In genomic region chr9:109974918-109975276, GRCh38 we compare ENCODE assay signal across 13 cellular contexts.
A peak's percentile ranks its signal among the peaks of the same experiment; 100 is the strongest.
DNase-seq lines count a peak whose midpoint lies in the region; ATAC-seq lines count a peak whose summit lies in the region.
"Had no signal": no experiment of that assay in that cellular context is flagged by ENCODE, and none has a peak within 500 bp of the region (broad histone marks: within the 10 kb centered on the region; RNA-seq: fewer than 3 reads in every experiment).

No MANE protein-coding gene starts in this region.

- no peak for DNase-seq in activated T-helper 2 cell treated with anti-CD3 and anti-CD28 coated beads, Interferon-gamma antibody, Interleukin-2, Interleukin-4, amounts not matched to agents 10 μg/mL and 5 μg/mL and 100 μg/mL, durations not matched to agents 14 hours and 24 hours and 36 hours (ENCODE audit: low spot score)
- DNase-seq in GM19238 (ENCODE audit: insufficient read length, low spot score) (no peak), left cardiac atrium (no peak)
- DNase-seq: activated naive CD8-positive, alpha-beta T cell treated with anti-CD3 and anti-CD28 coated beads, Interleukin-2, amount 10 ng/mL, durations not matched to agents 7 days and 5 days; CD4-positive, alpha-beta T cell; Kasumi-1; NCI-H1930; NCI-H526 treated with DMSO at 0.1 percent for 48 hours had no signal

- H3K27ac Mint-ChIP-seq in activated T-helper 2 cell treated with anti-CD3 and anti-CD28 coated beads, Interferon-gamma antibody, Interleukin-2, Interleukin-4, amounts not matched to agents 10 μg/mL and 5 μg/mL and 100 μg/mL, durations not matched to agents 14 hours and 24 hours and 36 hours = peak overlapping the region; percentile 62
- H3K27ac Mint-ChIP-seq: activated naive CD8-positive, alpha-beta T cell treated with anti-CD3 and anti-CD28 coated beads, Interleukin-2, amount 10 ng/mL, durations not matched to agents 7 days and 5 days had no signal

- ATAC-seq in GM18868 (IDR thresholded peaks at IDR 0.05; ENCODE audit: unreplicated experiment) (peak; percentile 18), GM19463 (IDR thresholded peaks at IDR 0.05; ENCODE audit: unreplicated experiment) (peak; percentile 4), HG03025 (IDR thresholded peaks at IDR 0.05; ENCODE audit: low FRiP score, unreplicated experiment) (peak; percentile 3), GM21367 (IDR thresholded peaks at IDR 0.05; ENCODE audit: unreplicated experiment) (no peak), left cardiac atrium (no peak)

- intact Hi-C loops in activated T-helper 2 cell treated with anti-CD3 and anti-CD28 coated beads, Interferon-gamma antibody, Interleukin-2, Interleukin-4, amounts not matched to agents 10 μg/mL and 5 μg/mL and 100 μg/mL, durations not matched to agents 14 hours and 24 hours and 36 hours (cut with micrococcal nuclease) = loop anchor here (1.0 to 2.0 kb wide), 8 partner anchors 25 to 510 kb away; no protein-coding TSS in a partner anchor
- intact Hi-C loops in left cardiac atrium (cut with DNase I) = no loop called here

- no peak overlapping the region for H3K4me3 Mint-ChIP-seq in activated T-helper 2 cell treated with anti-CD3 and anti-CD28 coated beads, Interferon-gamma antibody, Interleukin-2, Interleukin-4, amounts not matched to agents 10 μg/mL and 5 μg/mL and 100 μg/mL, durations not matched to agents 14 hours and 24 hours and 36 hours (ENCODE audit: low read depth)
- H3K4me3 Mint-ChIP-seq: activated naive CD8-positive, alpha-beta T cell treated with anti-CD3 and anti-CD28 coated beads, Interleukin-2, amount 10 ng/mL, durations not matched to agents 7 days and 5 days; CD4-positive, alpha-beta T cell; stimulated activated effector memory CD8-positive, alpha-beta T cell treated with anti-CD3 and anti-CD28 coated beads, Interleukin-12 subunit alpha, Interleukin-12 subunit beta, amount 100 ng/mL, for 72 hours had no signal

- H3K9me3 Mint-ChIP-seq in activated T-helper 2 cell treated with anti-CD3 and anti-CD28 coated beads, Interferon-gamma antibody, Interleukin-2, Interleukin-4, amounts not matched to agents 10 μg/mL and 5 μg/mL and 100 μg/mL, durations not matched to agents 14 hours and 24 hours and 36 hours = no peaks in the 10 kb centered on the region
- H3K9me3 Mint-ChIP-seq: CD4-positive, alpha-beta T cell had no signal

- no peaks in the 10 kb centered on the region for H3K27me3 Mint-ChIP-seq in activated T-helper 2 cell treated with anti-CD3 and anti-CD28 coated beads, Interferon-gamma antibody, Interleukin-2, Interleukin-4, amounts not matched to agents 10 μg/mL and 5 μg/mL and 100 μg/mL, durations not matched to agents 14 hours and 24 hours and 36 hours (ENCODE audit: low read depth)
- H3K27me3 Mint-ChIP-seq: CD4-positive, alpha-beta T cell had no signal

- no peaks in the 10 kb centered on the region for H3K36me3 Mint-ChIP-seq in activated T-helper 2 cell treated with anti-CD3 and anti-CD28 coated beads, Interferon-gamma antibody, Interleukin-2, Interleukin-4, amounts not matched to agents 10 μg/mL and 5 μg/mL and 100 μg/mL, durations not matched to agents 14 hours and 24 hours and 36 hours (ENCODE audit: low read depth)
- H3K36me3 Mint-ChIP-seq: activated naive CD8-positive, alpha-beta T cell treated with anti-CD3 and anti-CD28 coated beads, Interleukin-2, amount 10 ng/mL, durations not matched to agents 7 days and 5 days had no signal

- peaks cover 72% of the 10 kb centered on the region for H3K4me1 Mint-ChIP-seq in activated T-helper 2 cell treated with anti-CD3 and anti-CD28 coated beads, Interferon-gamma antibody, Interleukin-2, Interleukin-4, amounts not matched to agents 10 μg/mL and 5 μg/mL and 100 μg/mL, durations not matched to agents 14 hours and 24 hours and 36 hours (ENCODE audit: low read depth)

Comparison
In these comparisons a context has a peak if more than half of its experiments do, and no peak if none do; other contexts are left out.
1. ATAC-seq: peak in GM18868 (single experiment), GM19463 (single experiment) and HG03025 (single experiment); none in GM21367 (single experiment) and left cardiac atrium (0 of 2).